In the genomic region with DNA sequence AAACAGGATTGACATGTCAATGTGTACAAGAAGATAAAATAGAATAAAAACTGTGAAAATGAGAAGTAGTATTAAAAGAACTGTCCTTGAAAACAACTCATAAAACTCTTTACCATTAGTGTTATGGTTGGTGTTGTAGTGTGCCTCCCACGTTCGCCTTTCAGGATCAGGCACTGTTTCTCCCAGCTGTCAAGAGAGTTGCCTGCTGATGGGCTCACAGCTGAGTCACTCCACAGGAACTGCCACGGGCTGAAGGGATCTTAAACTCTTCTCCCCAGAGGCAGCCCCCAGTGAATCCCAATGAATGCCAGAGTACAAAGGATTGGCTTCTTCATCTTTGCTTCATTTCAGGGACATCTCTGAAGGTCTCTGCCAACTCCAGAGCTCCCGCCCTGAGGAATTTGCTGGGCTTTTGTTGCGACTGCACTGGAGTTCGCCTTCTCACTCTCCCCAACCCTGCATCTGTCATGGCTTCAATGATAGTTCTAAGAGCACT, we compare ENCODE assay signal across 8 cellular contexts.
DNase-seq lines count a peak whose midpoint lies in the region; ATAC-seq and TF ChIP-seq lines count a peak whose summit lies in the region.

No MANE protein-coding gene starts in this region.

- H3K27ac ChIP-seq in breast epithelium (no peak overlapping the region), caudate nucleus (ENCODE audit: low read depth, low read length) (no peak overlapping the region), upper lobe of right lung (no peak overlapping the region)

- no peak for TF ChIP-seq POLR2A in breast epithelium (IDR thresholded peaks at IDR 0.05)

- no peaks in the 10 kb centered on the region for H3K36me3 Mint-ChIP-seq in MCF 10A (ENCODE audit: insufficient read depth, unreplicated experiment)

- CTCF ChIA-PET in MCF 10A (lab: Yijun Ruan, JAX) = interaction anchor here (0.7 kb wide), 1 partner anchor 371 kb away, joined by 3 read pairs; no protein-coding TSS in a partner anchor

- H3K4me3 ChIP-seq in breast epithelium (no peak overlapping the region), upper lobe of right lung (no peak overlapping the region)

- H3K9me3 Mint-ChIP-seq in MCF 10A (ENCODE audit: unreplicated experiment) = no peaks in the 10 kb centered on the region

- DNase-seq in MCF 10A (ENCODE audit: unreplicated experiment) (peak; percentile 23), breast epithelium (ENCODE audit: low spot score in 2 of 2) (no peak), caudate nucleus (lab: John Stamatoyannopoulos, UW) (peak in 31 of 61 donors; percentile 2 to 83 (median 24)), islet precursor cell (peak; percentile 97), upper lobe of right lung (no peak), NCI-H1694 (lab: John Stamatoyannopoulos, UW) (no peak)
- no peak for DNase-seq in activated naive CD4-positive, alpha-beta T cell (lab: John Stamatoyannopoulos, UW)

- no TSS peak for BruUV-seq in MCF 10A (replicated peaks; lab: Mats Ljungman, UMichigan)

- no peaks in the 10 kb centered on the region for H3K27me3 ChIP-seq in breast epithelium
- no peaks in the 10 kb centered on the region for H3K27me3 ChIP-seq in upper lobe of right lung

- H3K36me3 ChIP-seq in breast epithelium (no peaks in the 10 kb centered on the region), upper lobe of right lung (no peaks in the 10 kb centered on the region)

- no peaks in the 10 kb centered on the region for H3K4me1 Mint-ChIP-seq in MCF 10A (ENCODE audit: insufficient read depth, unreplicated experiment)

- intact Hi-C loops in MCF 10A (cut with micrococcal nuclease) = no loop called here
- intact Hi-C loops in breast epithelium (cut with DNase I; ENCODE audit: low total_unique reads) = no loop called here
- intact Hi-C loops in upper lobe of right lung (cut with DNase I) = no loop called here

- H3K27ac Mint-ChIP-seq in MCF 10A (ENCODE audit: low read depth, unreplicated experiment) = no peak overlapping the region

- TF ChIP-seq CTCF in MCF 10A (IDR thresholded peaks at IDR 0.05; ENCODE audit: unreplicated experiment) (no peak), breast epithelium (IDR thresholded peaks at IDR 0.05) (no peak), upper lobe of right lung (IDR thresholded peaks at IDR 0.05) (no peak)

- ATAC-seq in upper lobe of right lung (peak; percentile 44), GM21390 (IDR thresholded peaks at IDR 0.05; ENCODE audit: unreplicated experiment) (no peak)

- H3K4me3 Mint-ChIP-seq in MCF 10A (ENCODE audit: unreplicated experiment) = no peak overlapping the region

- no peaks in the 10 kb centered on the region for H3K27me3 Mint-ChIP-seq in MCF 10A (ENCODE audit: insufficient read depth, unreplicated experiment)

- H3K4me1 ChIP-seq in breast epithelium (no peaks in the 10 kb centered on the region), upper lobe of right lung (peaks cover 10% of the 10 kb centered on the region)

- POLR2A ChIA-PET in MCF 10A (lab: Yijun Ruan, JAX) = no interaction called here

- H3K9me3 ChIP-seq in breast epithelium = no peaks in the 10 kb centered on the region
- no peaks in the 10 kb centered on the region for H3K9me3 ChIP-seq in upper lobe of right lung

Comparison
In these comparisons a context has a peak if more than half of its experiments do, and no peak if none do; other contexts are left out.
1. DNase-seq: peak in MCF 10A (single experiment), caudate nucleus (31 of 61) and islet precursor cell (single experiment); none in breast epithelium (0 of 2), upper lobe of right lung (single experiment), activated naive CD4-positive, alpha-beta T cell (0 of 4) and NCI-H1694 (single experiment).